In genomic region chr18:3012306-3012919, GRCh38 we compare ENCODE assay signal across 8 cellular contexts. TPM values are rescaled to one million over a fixed set of nuclear protein-coding genes. Genes with fewer than 3 reads are reported as not detected.
A peak's percentile ranks its signal among the peaks of the same experiment; 100 is the strongest.
DNase-seq lines count a peak whose midpoint lies in the region; ATAC-seq and TF ChIP-seq lines count a peak whose summit lies in the region.

No MANE protein-coding gene starts in this region.

- peak; percentile 32 for ATAC-seq in HG03025 (IDR thresholded peaks at IDR 0.05; ENCODE audit: low FRiP score, unreplicated experiment)

- peaks cover 56% of the 10 kb centered on the region for H3K4me1 ChIP-seq in left ventricle myocardium inferior

- H3K27ac Mint-ChIP-seq in activated naive CD8-positive, alpha-beta T cell treated with anti-CD3 and anti-CD28 coated beads for 36 hours, result peak overlapping the region; percentile 90

- H3K4me3 ChIP-seq in left ventricle myocardium inferior, result peak overlapping the region; percentile 85

- H3K27me3 Mint-ChIP-seq in activated naive CD8-positive, alpha-beta T cell treated with anti-CD3 and anti-CD28 coated beads for 36 hours, result no peaks in the 10 kb centered on the region

- no peaks in the 10 kb centered on the region for H3K27me3 ChIP-seq in left ventricle myocardium inferior (ENCODE audit: low read depth)

- peak overlapping the region; percentile 94 for H3K27ac ChIP-seq in left ventricle myocardium inferior (replicated peaks)

- no peaks in the 10 kb centered on the region for H3K9me3 Mint-ChIP-seq in activated naive CD8-positive, alpha-beta T cell treated with anti-CD3 and anti-CD28 coated beads for 36 hours

- H3K4me1 Mint-ChIP-seq in activated naive CD8-positive, alpha-beta T cell treated with anti-CD3 and anti-CD28 coated beads for 36 hours, result peaks cover 65% of the 10 kb centered on the region

- intact Hi-C loops in left ventricle myocardium inferior (cut with micrococcal nuclease), result no loop called here

- no peaks in the 10 kb centered on the region for H3K9me3 ChIP-seq in left ventricle myocardium inferior (replicated peaks)

- H3K36me3 Mint-ChIP-seq in activated naive CD8-positive, alpha-beta T cell treated with anti-CD3 and anti-CD28 coated beads for 36 hours, result peaks cover 38% of the 10 kb centered on the region

- DNase-seq in DMS53 (lab: John Stamatoyannopoulos, UW), result peak; percentile 90
- no peak for DNase-seq in DMS53 treated with DMSO at 0.1 percent for 48 hours (lab: John Stamatoyannopoulos, UW; ENCODE audit: unreplicated experiment)
- peak; percentile 16 for DNase-seq in RPMI7951 (ENCODE audit: low read depth)
- DNase-seq in activated naive CD8-positive, alpha-beta T cell treated with anti-CD3 and anti-CD28 coated beads for 36 hours, result no peak
- peak; percentile 44 for DNase-seq in left ventricle myocardium inferior
- peak; percentile 63 for DNase-seq in putamen (ENCODE audit: low spot score)
- no peak for DNase-seq in foreskin melanocyte

- H3K36me3 ChIP-seq in left ventricle myocardium inferior, result peaks cover 4% of the 10 kb centered on the region

- no peak for TF ChIP-seq CTCF in left ventricle myocardium inferior (IDR thresholded peaks at IDR 0.05; ENCODE audit: borderline replicate concordance)

- H3K4me3 Mint-ChIP-seq in activated naive CD8-positive, alpha-beta T cell treated with anti-CD3 and anti-CD28 coated beads for 36 hours, result peak overlapping the region; percentile 90

RNA-seq across cellular contexts. Expression of gene LPIN2, which starts 0.5 kb away (rescaled TPM):
- 10.8 and 11.4 TPM in 2 replicates for total RNA-seq in RPMI7951 (2014; rRNA removed; shearing (Covaris generic))
- 10 to 100 TPM; 56.1 to 61.5 TPM for total RNA-seq in activated naive CD8-positive, alpha-beta T cell treated with anti-CD3 and anti-CD28 coated beads for 36 hours
- 8.2 TPM for total RNA-seq in left ventricle myocardium inferior

Comparison
In these comparisons a context has a peak if more than half of its experiments do, and no peak if none do; other contexts are left out.
1. DNase-seq: peak in DMS53 (single experiment), RPMI7951 (single experiment), left ventricle myocardium inferior (single experiment) and putamen (single experiment); none in DMS53 treated with DMSO at 0.1 percent for 48 hours (single experiment), activated naive CD8-positive, alpha-beta T cell treated with anti-CD3 and anti-CD28 coated beads for 36 hours (single experiment) and foreskin melanocyte (single experiment).